24 cellular contexts compared by ENCODE assay signal in the genomic region with DNA sequence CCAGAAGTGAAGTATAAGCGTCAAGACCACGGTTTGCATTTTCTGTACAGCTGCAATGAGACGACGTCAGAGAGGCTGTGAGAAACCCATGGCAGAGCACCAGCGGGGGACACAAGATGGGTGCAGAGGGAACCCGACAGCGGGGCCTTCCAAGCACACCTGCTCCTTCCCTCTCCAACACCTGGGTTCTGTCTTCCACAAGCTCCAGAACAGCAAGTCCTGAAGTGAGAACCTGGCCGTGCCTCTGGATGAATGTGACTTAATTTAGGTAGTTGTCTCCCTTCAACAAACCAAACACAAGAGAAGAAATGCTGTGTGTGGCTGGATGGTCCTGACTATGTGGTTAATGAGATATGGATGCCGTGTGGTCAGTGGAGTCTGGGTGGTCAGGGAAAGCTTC.
"Had no signal": no experiment of that assay in that cellular context is flagged by ENCODE, and none has a peak within 500 bp of the region (broad histone marks: within the 10 kb centered on the region; RNA-seq: fewer than 3 reads in every experiment).

No MANE protein-coding gene starts in this region.

- H3K36me3 ChIP-seq: esophagus squamous epithelium, gastrocnemius medialis, heart right ventricle, left lung, lower lobe of right lung had no signal

- H3K4me3 ChIP-seq: coronary artery, dorsolateral prefrontal cortex, esophagus squamous epithelium, gastrocnemius medialis, heart right ventricle, left lung, lower lobe of right lung, mucosa of descending colon had no signal

- H3K9me3 Mint-ChIP-seq: mesothelial cell of epicardium had no signal

- H3K36me3 Mint-ChIP-seq: mesothelial cell of epicardium had no signal

- H3K27me3 ChIP-seq: gastrocnemius medialis had no signal

- DNase-seq: dermis blood vessel endothelial cell; dorsolateral prefrontal cortex; effector CD4-positive, alpha-beta T cell; effector memory CD4-positive, alpha-beta T cell; esophagus squamous epithelium; foreskin fibroblast; foreskin melanocyte; gastrocnemius medialis; glutamatergic neuron; head of caudate nucleus; heart right ventricle; hippocampal formation; left cardiac atrium; left lung; left ventricle myocardium superior; lower lobe of right lung; mesenchymal stem cell; mucosa of descending colon had no signal

- FAIRE-seq: colon, endothelial cell of umbilical vein, islet of Langerhans, keratinocyte had no signal

- H3K4me3 Mint-ChIP-seq: mesothelial cell of epicardium had no signal

- H3K27ac Mint-ChIP-seq: mesothelial cell of epicardium had no signal
